Comparison of ENCODE assay signal across 1 cellular context in genomic region chr13:102440259-102440936, GRCh38.
A peak's percentile ranks its signal among the peaks of the same experiment; 100 is the strongest.
TF ChIP-seq lines count a peak whose summit lies in the region.

No MANE protein-coding gene starts in this region.

TF ChIP-seq in GM12878, 131 proteins besides CTCF, POLR2A, EP300 and RAD21 (continued from another document):
- TF ChIP-seq POU2F2 (IDR thresholded peaks at IDR 0.05; ENCODE audit: borderline replicate concordance, low read depth, low read length) (no peak), SMAD1 (IDR thresholded peaks at IDR 0.05; ENCODE audit: low read depth, partially characterized antibody) (peak; percentile 84)
